1 cellular context compared by ENCODE assay signal in the genomic region with DNA sequence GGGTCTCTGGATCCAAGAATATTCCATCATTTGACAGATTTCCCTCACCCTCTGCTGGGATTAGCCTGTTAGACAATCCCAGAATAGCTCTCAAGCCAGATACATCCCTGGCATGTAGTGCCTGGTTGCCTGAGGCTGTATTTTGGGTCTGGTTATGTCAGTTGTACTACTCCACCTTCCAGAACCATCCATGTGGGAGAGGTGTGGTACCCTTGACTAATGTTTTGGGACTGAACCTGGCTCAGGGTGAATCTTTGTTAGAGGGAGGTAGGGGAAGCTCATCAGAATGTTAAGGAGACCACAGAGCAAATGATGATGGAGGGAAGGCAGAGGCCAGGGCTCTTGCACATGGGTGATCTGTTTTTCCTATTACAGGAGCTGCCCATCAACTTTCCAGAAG.
TF ChIP-seq lines count a peak whose summit lies in the region.

No MANE protein-coding gene starts in this region.

TF ChIP-seq in IMR-90, 13 proteins besides CTCF, POLR2A, EP300 and RAD21 (continued from another document):
- TF ChIP-seq, protein P1, sequence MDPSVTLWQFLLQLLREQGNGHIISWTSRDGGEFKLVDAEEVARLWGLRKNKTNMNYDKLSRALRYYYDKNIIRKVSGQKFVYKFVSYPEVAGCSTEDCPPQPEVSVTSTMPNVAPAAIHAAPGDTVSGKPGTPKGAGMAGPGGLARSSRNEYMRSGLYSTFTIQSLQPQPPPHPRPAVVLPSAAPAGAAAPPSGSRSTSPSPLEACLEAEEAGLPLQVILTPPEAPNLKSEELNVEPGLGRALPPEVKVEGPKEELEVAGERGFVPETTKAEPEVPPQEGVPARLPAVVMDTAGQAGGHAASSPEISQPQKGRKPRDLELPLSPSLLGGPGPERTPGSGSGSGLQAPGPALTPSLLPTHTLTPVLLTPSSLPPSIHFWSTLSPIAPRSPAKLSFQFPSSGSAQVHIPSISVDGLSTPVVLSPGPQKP (IDR thresholded peaks at IDR 0.05; ENCODE audit: borderline replicate concordance, low read depth, low read length): no peak
- TF ChIP-seq CEBPB (IDR thresholded peaks at IDR 0.05; ENCODE audit: low read depth, low read length): no peak
- no peak for TF ChIP-seq NFE2L2 (IDR thresholded peaks at IDR 0.05; ENCODE audit: low read depth, low read length)
- TF ChIP-seq BHLHE40 (IDR thresholded peaks at IDR 0.05; ENCODE audit: low read depth, low read length): no peak
- TF ChIP-seq CHD1 (IDR thresholded peaks at IDR 0.05; ENCODE audit: low read depth, low read length): no peak
- TF ChIP-seq SMC3 (IDR thresholded peaks at IDR 0.05; ENCODE audit: low read depth, low read length): no peak
- TF ChIP-seq MXI1 (IDR thresholded peaks at IDR 0.05; ENCODE audit: borderline replicate concordance, low read depth, low read length): no peak
- TF ChIP-seq RFX5 (IDR thresholded peaks at IDR 0.05; ENCODE audit: low read depth, low read length): no peak
- no peak for TF ChIP-seq MAZ (IDR thresholded peaks at IDR 0.05; ENCODE audit: borderline replicate concordance, low read depth, low read length)
- TF ChIP-seq, protein P2, sequence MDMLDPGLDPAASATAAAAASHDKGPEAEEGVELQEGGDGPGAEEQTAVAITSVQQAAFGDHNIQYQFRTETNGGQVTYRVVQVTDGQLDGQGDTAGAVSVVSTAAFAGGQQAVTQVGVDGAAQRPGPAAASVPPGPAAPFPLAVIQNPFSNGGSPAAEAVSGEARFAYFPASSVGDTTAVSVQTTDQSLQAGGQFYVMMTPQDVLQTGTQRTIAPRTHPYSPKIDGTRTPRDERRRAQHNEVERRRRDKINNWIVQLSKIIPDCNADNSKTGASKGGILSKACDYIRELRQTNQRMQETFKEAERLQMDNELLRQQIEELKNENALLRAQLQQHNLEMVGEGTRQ (IDR thresholded peaks at IDR 0.05; ENCODE audit: low read depth, low read length): no peak
TF ChIP-seq in IMR-90: peak in this region for 0.
